18 cellular contexts compared by ENCODE assay signal in genomic region chr15:65540314-65540713, GRCh38. TPM values are rescaled to one million over a fixed set of nuclear protein-coding genes. Genes with fewer than 3 reads are reported as not detected.
A peak's percentile ranks its signal among the peaks of the same experiment; 100 is the strongest.
DNase-seq lines count a peak whose midpoint lies in the region; ATAC-seq, FAIRE-seq and TF ChIP-seq lines count a peak whose summit lies in the region.
"Had no signal": no experiment of that assay in that cellular context is flagged by ENCODE, and none has a peak within 500 bp of the region (broad histone marks: within the 10 kb centered on the region; RNA-seq: fewer than 3 reads in every experiment).

No MANE protein-coding gene starts in this region.

- no peak overlapping the region for H3K4me2 ChIP-seq in GM12878 (ENCODE audit: control insufficient read depth, insufficient read depth)
- H3K4me2 ChIP-seq: KMS-11 had no signal

- peaks cover 13% of the 10 kb centered on the region for H3K4me1 ChIP-seq in HEK293 (ENCODE audit: control insufficient read depth, insufficient read depth, low read length)
- no peaks in the 10 kb centered on the region for H3K4me1 ChIP-seq in GM12878 (ENCODE audit: control insufficient read depth, insufficient read depth, low read length)

- H4K20me1 ChIP-seq in GM12878 (ENCODE audit: control insufficient read depth, insufficient read depth): no peaks in the 10 kb centered on the region

- DNase-seq in GM12878 (ENCODE audit: low read depth, low spot score) (no peak), nephron progenitor cell (no peak), COLO668 (lab: John Stamatoyannopoulos, UW; ENCODE audit: unreplicated experiment) (no peak), brain microvascular endothelial cell (no peak), GM13976 (ENCODE audit: low spot score) (no peak), C1 segment of cervical spinal cord (lab: John Stamatoyannopoulos, UW) (no peak)
- DNase-seq: AML-193; Calu3; CD4-positive, alpha-beta memory T cell; DMS79 treated with DMSO at 0.1 percent for 48 hours; GF-D8; GOT3; H7 had no signal

- no peak for TF ChIP-seq EP300 in GM12878 (IDR thresholded peaks at IDR 0.05; ENCODE audit: borderline replicate concordance in 1 of 2, control insufficient read depth in 1 of 2, low read depth in 2 of 2, low read length in 2 of 2)

- H3K9me3 ChIP-seq in HEK293 (ENCODE audit: control insufficient read depth, insufficient read depth, low read depth, low read length) (no peaks in the 10 kb centered on the region), GM12878 (replicated peaks; ENCODE audit: control insufficient read depth, insufficient read depth, low read length) (no peaks in the 10 kb centered on the region)

- H3K79me2 ChIP-seq in GM12878 (ENCODE audit: control insufficient read depth, insufficient read depth, low read length): peaks cover 8% of the 10 kb centered on the region

- TF ChIP-seq CTCF in HEK293 (tag by site-specific recombination; IDR thresholded peaks at IDR 0.05) (no peak), GM12878 (IDR thresholded peaks at IDR 0.05 in 2 of 3, conservative IDR thresholded peaks at IDR 0.05 in 1 of 3; ENCODE audit: control insufficient read depth in 2 of 3, extremely low read depth in 1 of 3, insufficient read depth in 1 of 3, low read depth in 3 of 3, low read length in 3 of 3) (no peak), nephron progenitor cell (IDR thresholded peaks at IDR 0.05) (no peak), brain microvascular endothelial cell (IDR thresholded peaks at IDR 0.05; ENCODE audit: low read depth, low read length, missing control alignments) (no peak), GM13976 (IDR thresholded peaks at IDR 0.05; ENCODE audit: borderline replicate concordance, control extremely low read depth, extremely low read depth, insufficient read depth, missing control alignments) (no peak)

- intact Hi-C loops in GM12878 (cut with micrococcal nuclease; ENCODE audit: unreplicated experiment): no loop called here

- CTCF ChIA-PET in HEK293 (lab: Yijun Ruan, JAX): interaction anchor here (1.1 kb wide), 1 partner anchor 10 kb away, joined by 3 read pairs; no protein-coding TSS in a partner anchor
- CTCF ChIA-PET in GM12878 (lab: Yijun Ruan, JAX): no interaction called here

- peaks cover 10% of the 10 kb centered on the region for H3K4me1 Mint-ChIP-seq in nephron progenitor cell
- H3K4me1 Mint-ChIP-seq: CD14-positive monocyte had no signal

- TF ChIP-seq RAD21 in GM12878 (IDR thresholded peaks at IDR 0.05; ENCODE audit: insufficient read depth, low read depth, low read length): no peak

- peaks cover 78% of the 10 kb centered on the region for H3K36me3 Mint-ChIP-seq in nephron progenitor cell (ENCODE audit: low read depth)
- H3K36me3 Mint-ChIP-seq: CD14-positive monocyte had no signal

- H3K4me3 Mint-ChIP-seq in nephron progenitor cell: no peak overlapping the region
- H3K4me3 Mint-ChIP-seq: CD14-positive monocyte; CD4-positive, alpha-beta memory T cell had no signal

- TF ChIP-seq POLR2A in GM12878 (IDR thresholded peaks at IDR 0.05; ENCODE audit: low read depth, low read length): no peak

- peaks cover 5 to 16% of the 10 kb centered on the region in 2 experiments; a peak in 2 of 3 replicates for H3K36me3 ChIP-seq in HEK293 (ENCODE audit: control insufficient read depth in 2 of 2, insufficient read depth in 1 of 2, low read length in 2 of 2)
- no peaks in the 10 kb centered on the region for H3K36me3 ChIP-seq in GM12878 (ENCODE audit: control insufficient read depth in 2 of 2, insufficient read depth in 2 of 2, low read length in 1 of 2)
- no peaks in the 10 kb centered on the region for H3K36me3 ChIP-seq in brain microvascular endothelial cell (replicated peaks)

- H3K9ac ChIP-seq in GM12878 (ENCODE audit: control insufficient read depth, insufficient read depth, low read length): no peak overlapping the region
- H3K9ac ChIP-seq: KMS-11 had no signal

- H3K27me3 ChIP-seq in GM12878 (replicated peaks in 1 of 2; ENCODE audit: control insufficient read depth in 2 of 2, insufficient read depth in 2 of 2, low read length in 1 of 2) (no peaks in the 10 kb centered on the region), brain microvascular endothelial cell (replicated peaks) (no peaks in the 10 kb centered on the region)

- SMC1A ChIA-PET in GM12878 (lab: Charles Lee; ENCODE audit: uncharacterized antibody, unreplicated experiment): interaction anchor here (0.9 to 1.3 kb wide), 2 partner anchors 15 to 17 kb away, joined by 3 read pairs; no protein-coding TSS in a partner anchor

- POLR2A ChIA-PET in HEK293 (lab: Yijun Ruan, JAX) (no interaction called here), GM12878 (lab: Charles Lee) (interaction anchor here (0.6 kb wide), 1 partner anchor 121 kb away, joined by 4 read pairs; no protein-coding TSS in a partner anchor)

- no peak overlapping the region for H3K4me3 ChIP-seq in HEK293 (ENCODE audit: low read depth, low read length)
- H3K4me3 ChIP-seq in GM12878: no peak overlapping the region
- H3K4me3 ChIP-seq in brain microvascular endothelial cell (ENCODE audit: low read depth, low read length): no peak overlapping the region

- WGBS in GM12878 (ENCODE audit: insufficient coverage, insufficient replicate concordance, low lambda C conversion rate, missing lambda C conversion rate): 95% methylated on average over 1 of the region's 1 CpG

- no peak overlapping the region for H3K27ac ChIP-seq in HEK293 (ENCODE audit: extremely low read depth, low read depth, low read length)
- no peak overlapping the region for H3K27ac ChIP-seq in GM12878 (ENCODE audit: control insufficient read depth, insufficient read depth)
- H3K27ac ChIP-seq in brain microvascular endothelial cell: no peak overlapping the region
- H3K27ac ChIP-seq: KMS-11 had no signal

- peaks cover 14% of the 10 kb centered on the region for H3K9me3 Mint-ChIP-seq in nephron progenitor cell
- H3K9me3 Mint-ChIP-seq: CD14-positive monocyte; CD4-positive, alpha-beta memory T cell had no signal

- ATAC-seq in GM12878: no peak

- RAD21 ChIA-PET in GM12878 (lab: Charles Lee; ENCODE audit: unreplicated experiment): no interaction called here

- peak overlapping the region; percentile 15 for H3K27ac Mint-ChIP-seq in nephron progenitor cell
- H3K27ac Mint-ChIP-seq: CD14-positive monocyte; CD4-positive, alpha-beta memory T cell had no signal

- FAIRE-seq in GM12878 (lab: Jason Lieb, UNC): no peak
- FAIRE-seq: A204.1, GM19239 had no signal

- peaks cover 2% of the 10 kb centered on the region for H3K27me3 Mint-ChIP-seq in nephron progenitor cell (ENCODE audit: low read depth, poor library complexity)
- H3K27me3 Mint-ChIP-seq: CD4-positive, alpha-beta memory T cell had no signal

- no peak overlapping the region for H2AFZ ChIP-seq in GM12878 (ENCODE audit: control insufficient read depth, low read depth, low read length)

- in situ Hi-C loops in GM12878 (cut with MboI) (no loop called here), brain microvascular endothelial cell (cut with HindIII; ENCODE audit: low pct_ligation_motif_present, low sequenced_read_pairs) (no loop called here), GM13976 (cut with MboI; ENCODE audit: low sequenced_read_pairs, unreplicated experiment) (no loop called here)

- BruUV-seq in GM12878 (replicated peaks; lab: Mats Ljungman, UMichigan): TSS peak; percentile 35

TF ChIP-seq in HEK293, 187 proteins besides CTCF, POLR2A, EP300 and RAD21 (continues in another document):
- TF ChIP-seq ZFP3 (tag by site-specific recombination; IDR thresholded peaks at IDR 0.05; ENCODE audit: low read depth) (no peak), SCRT2 (tag by site-specific recombination; IDR thresholded peaks at IDR 0.05) (peak; percentile 63), BCL11A (tag by site-specific recombination; IDR thresholded peaks at IDR 0.05; ENCODE audit: low read depth) (no peak), ZNF416 (tag by site-specific recombination; IDR thresholded peaks at IDR 0.05) (no peak)

TF ChIP-seq in GM12878, 131 proteins besides CTCF, POLR2A, EP300 and RAD21 (continues in another document):
- TF ChIP-seq CREB1 (IDR thresholded peaks at IDR 0.05; ENCODE audit: low read depth): no peak
- no peak for TF ChIP-seq GABPA (IDR thresholded peaks at IDR 0.05; ENCODE audit: low read depth)
- no peak for TF ChIP-seq SPI1 (IDR thresholded peaks at IDR 0.05; ENCODE audit: borderline replicate concordance, insufficient read depth, low read depth, low read length)
- no peak for TF ChIP-seq RAD51 (IDR thresholded peaks at IDR 0.05)

RNA-seq across cellular contexts. Expression of gene HACD3, which starts 10.1 kb away (rescaled TPM):
- 67.7 and 71.3 TPM in 2 replicates for total RNA-seq in GM12878 (2013; cell fraction: nucleolus; rRNA removed)
- total RNA-seq in GM12878 (2014; rRNA removed) (49.5 and 55.1 TPM in 2 replicates), GM12878 (2014; rRNA removed; fragmentation: Illumina TruSeq; extraction: Trizol) (49.2 and 49.6 TPM in 2 replicates), GM12878 (2021) (27.7 and 30.2 TPM in 2 replicates)
- 12.7 TPM for polyA plus RNA-seq in GM12878 (2011; ENCODE audit: low read depth)
- polyA plus RNA-seq in GM12878 (2011; rRNA removed) (47.2 and 54.2 TPM in 2 replicates), GM12878 (2014; fragmentation: Illumina TruSeq; extraction: Trizol) (53.3 and 58.1 TPM in 2 replicates), GM12878 (2014; fragmentation: Nextera tagmentation; extraction: Ambion mirVana) (10 to 100 TPM; 25.9 to 26.7 TPM), GM12878 (2014; rRNA removed) (33.3 and 38.4 TPM in 2 replicates), GM12878 (2016; fragmentation: Nextera tagmentation; extraction: Ambion mirVana) (10 to 100 TPM; 67.2 to 75.8 TPM)
- polyA plus RNA-seq in GM12878 (2011; cell fraction: cytosol; rRNA removed): 26.7 and 27.9 TPM in 2 replicates
- polyA plus RNA-seq in GM12878 (2011; cell fraction: nucleus; rRNA removed): 12.8 and 15.2 TPM in 2 replicates
- 16.9 and 18.4 TPM in 2 replicates for polyA plus RNA-seq in GM12878 (2012)
- polyA minus RNA-seq in GM12878 (2011; rRNA and poly(A)+ RNA removed): 23.2 and 28.5 TPM in 2 replicates
- 12.2 and 18.4 TPM in 2 replicates for polyA minus RNA-seq in GM12878 (2011; cell fraction: cytosol; rRNA and poly(A)+ RNA removed)
- polyA minus RNA-seq in GM12878 (2011; cell fraction: nucleus; rRNA and poly(A)+ RNA removed): 11.5 and 21.1 TPM in 2 replicates

RNA-seq across cellular contexts. Expression of gene DPP8, which starts 22.8 kb away (rescaled TPM):
- total RNA-seq in GM12878 (2013; cell fraction: nucleolus; rRNA removed): 90.1 and 94.9 TPM in 2 replicates
- total RNA-seq in GM12878 (2014; rRNA removed) (30.0 and 32.2 TPM in 2 replicates), GM12878 (2014; rRNA removed; fragmentation: Illumina TruSeq; extraction: Trizol) (23.9 and 25.2 TPM in 2 replicates), GM12878 (2021) (23.5 and 24.7 TPM in 2 replicates)
- 7.0 TPM for polyA plus RNA-seq in GM12878 (2011; ENCODE audit: low read depth)
- polyA plus RNA-seq in GM12878 (2011; rRNA removed) (27.8 and 28.6 TPM in 2 replicates), GM12878 (2014; fragmentation: Illumina TruSeq; extraction: Trizol) (19.4 and 24.4 TPM in 2 replicates), GM12878 (2014; fragmentation: Nextera tagmentation; extraction: Ambion mirVana) (10 to 100 TPM; 12.0 to 15.7 TPM), GM12878 (2014; rRNA removed) (18.3 and 21.7 TPM in 2 replicates), GM12878 (2016; fragmentation: Nextera tagmentation; extraction: Ambion mirVana) (10 to 100 TPM; 29.5 to 30.6 TPM)
- polyA plus RNA-seq in GM12878 (2011; cell fraction: cytosol; rRNA removed): 12.0 and 13.4 TPM in 2 replicates
- polyA plus RNA-seq in GM12878 (2011; cell fraction: nucleus; rRNA removed): 16.1 and 17.1 TPM in 2 replicates
- 11.3 and 14.4 TPM in 2 replicates for polyA plus RNA-seq in GM12878 (2012)
- 21.8 and 30.3 TPM in 2 replicates for polyA minus RNA-seq in GM12878 (2011; rRNA and poly(A)+ RNA removed)
- polyA minus RNA-seq in GM12878 (2011; cell fraction: cytosol; rRNA and poly(A)+ RNA removed): 13.6 and 17.4 TPM in 2 replicates
- polyA minus RNA-seq in GM12878 (2011; cell fraction: nucleus; rRNA and poly(A)+ RNA removed): 30.2 and 61.3 TPM in 2 replicates
